8 cellular contexts compared by ENCODE assay signal in the genomic region with DNA sequence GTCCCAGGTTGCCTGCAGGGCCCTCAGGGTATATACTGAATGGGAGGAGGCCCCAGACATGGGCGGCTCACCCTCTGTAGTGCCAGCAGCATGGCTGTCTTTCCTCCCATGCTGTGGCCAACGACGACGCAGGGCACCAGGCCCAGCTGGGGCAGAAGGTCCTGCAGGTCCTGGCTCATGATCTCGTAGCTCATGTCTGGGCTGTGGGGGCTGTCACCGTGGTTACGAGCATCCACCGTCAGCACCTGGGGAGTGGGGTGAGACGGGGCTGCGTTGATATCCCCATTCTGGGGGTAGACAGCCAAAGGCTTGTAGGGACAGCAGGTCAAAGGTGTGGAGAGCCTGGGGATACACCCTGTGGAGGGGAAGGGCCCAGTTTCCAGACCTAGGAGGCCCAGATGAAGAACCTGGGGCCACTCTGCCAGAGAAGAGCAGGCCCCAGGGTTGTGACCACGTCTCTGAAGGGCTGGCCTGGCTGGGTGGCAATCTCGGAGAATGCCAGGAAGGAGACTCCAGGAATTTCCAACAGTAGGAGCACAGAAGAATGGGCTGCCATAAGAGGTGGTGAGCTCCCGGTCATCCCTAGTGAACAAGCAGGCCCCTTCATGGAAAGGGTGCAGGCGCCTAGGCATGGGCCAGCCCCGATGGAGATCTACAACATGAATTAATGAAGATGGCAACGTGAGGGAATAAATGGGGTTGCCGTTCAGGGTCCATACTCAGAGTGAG. TPM values are rescaled to one million over a fixed set of nuclear protein-coding genes. Genes with fewer than 3 reads are reported as not detected.
DNase-seq lines count a peak whose midpoint lies in the region; ATAC-seq and TF ChIP-seq lines count a peak whose summit lies in the region.

No MANE protein-coding gene starts in this region.

- intact Hi-C loops in activated B cell treated with CpG ODN at 0.5 μM for 24 hours (cut with micrococcal nuclease): loop anchor here (1.0 to 5.0 kb wide), 8 partner anchors 18 to 909 kb away; a partner anchor contains a TSS
- intact Hi-C loops in right cardiac atrium (cut with DNase I): no loop called here

- ATAC-seq in activated B cell treated with CpG ODN at 0.5 μM for 24 hours (ENCODE audit: low read depth) (no peak), right cardiac atrium (no peak), HG02884 (IDR thresholded peaks at IDR 0.05; ENCODE audit: unreplicated experiment) (no peak), omental fat pad (ENCODE audit: low FRiP score) (no peak), HG02571 (IDR thresholded peaks at IDR 0.05; ENCODE audit: unreplicated experiment) (no peak)

- DNase-seq in HAP-1 (ENCODE audit: low spot score in 2 of 2) (no peak), activated B cell treated with CpG ODN at 0.5 μM for 24 hours (no peak), right cardiac atrium (peak; percentile 25 to 61 (median 60)), HuH-7.5 (ENCODE audit: low spot score) (no peak), omental fat pad (ENCODE audit: low spot score) (no peak)

- WGBS in right cardiac atrium: 74% methylated on average over 17 of the region's 17 CpGs

- no peaks in the 10 kb centered on the region for H3K27me3 Mint-ChIP-seq in activated B cell treated with CpG ODN at 0.5 μM for 24 hours

- in situ Hi-C loops in HAP-1 (cut with MboI; ENCODE audit: low sequenced_read_pairs): loop anchor here (10.0 kb wide), 1 partner anchor 403 kb away; no protein-coding TSS in a partner anchor

- TF ChIP-seq CTCF in activated B cell treated with CpG ODN at 0.5 μM for 24 hours (IDR thresholded peaks at IDR 0.05) (no peak), omental fat pad (IDR thresholded peaks at IDR 0.05) (no peak)

- H3K4me1 Mint-ChIP-seq in activated B cell treated with CpG ODN at 0.5 μM for 24 hours: peaks cover 12% of the 10 kb centered on the region

- H3K4me3 ChIP-seq in HAP-1 (peak overlapping the region; percentile 68), right cardiac atrium (ENCODE audit: low read length) (peak overlapping the region; percentile 42), skin epidermis (peak overlapping the region; percentile 59 to 94 (median 80))

- no peaks in the 10 kb centered on the region for H3K27me3 ChIP-seq in HAP-1 (ENCODE audit: low read depth)
- H3K27me3 ChIP-seq in right cardiac atrium (ENCODE audit: control insufficient read depth, insufficient read depth): no peaks in the 10 kb centered on the region

- peaks cover 12% of the 10 kb centered on the region for H3K36me3 ChIP-seq in HAP-1 (replicated peaks)

- H3K27ac Mint-ChIP-seq in activated B cell treated with CpG ODN at 0.5 μM for 24 hours: peak overlapping the region; percentile 87

- no peaks in the 10 kb centered on the region; the same call in 1 of the 2 replicates for H3K4me1 ChIP-seq in HAP-1
- H3K4me1 ChIP-seq in right cardiac atrium (ENCODE audit: control insufficient read depth, insufficient read depth, low read length): peaks cover 1% of the 10 kb centered on the region

- H3K9me3 ChIP-seq in HAP-1 (no peaks in the 10 kb centered on the region), right cardiac atrium (ENCODE audit: control insufficient read depth, low read length) (no peaks in the 10 kb centered on the region)

- H3K27ac ChIP-seq in right cardiac atrium (ENCODE audit: low read length) (no peak overlapping the region), skin epidermis (peak overlapping the region in 16 of 21 experiments; percentile 45 to 92 (median 82))

- peak overlapping the region; percentile 92 for H3K4me3 Mint-ChIP-seq in activated B cell treated with CpG ODN at 0.5 μM for 24 hours

- peaks cover 5% of the 10 kb centered on the region for H3K36me3 Mint-ChIP-seq in activated B cell treated with CpG ODN at 0.5 μM for 24 hours (ENCODE audit: low read depth)

- CTCF ChIA-PET in activated B cell treated with CpG ODN at 0.5 μM for 24 hours (lab: Charles Lee): interaction anchor here (0.6 kb wide), 1 partner anchor 542 kb away, joined by 3 read pairs; no protein-coding TSS in a partner anchor

- POLR2A ChIA-PET in activated B cell treated with CpG ODN at 0.5 μM for 24 hours (lab: Charles Lee): interaction anchor here (0.6 to 2.1 kb wide), 7 partner anchors 20 to 247 kb away, joined by 3 to 10 read pairs (median 7); a partner anchor contains a TSS

- no peaks in the 10 kb centered on the region for H3K9me3 Mint-ChIP-seq in activated B cell treated with CpG ODN at 0.5 μM for 24 hours

RNA-seq across cellular contexts. Expression of a gene that starts 0.9 kb away (rescaled TPM):
- 12.1 and 15.9 TPM in 2 replicates for total RNA-seq in activated B cell treated with CpG ODN at 0.5 μM for 24 hours
- total RNA-seq in right cardiac atrium: 10 to 100 TPM; 21.1 to 28.7 (median 23.9) TPM
- polyA plus RNA-seq in right cardiac atrium: 31.2 TPM
- 10 to 100 TPM in 2 of 4 donors, 1 to 10 TPM in 2; 6.6 to 13.9 (median 9.4) TPM for total RNA-seq in omental fat pad

RNA-seq across cellular contexts. Expression of a gene that starts 18.2 kb away (rescaled TPM):
- total RNA-seq in activated B cell treated with CpG ODN at 0.5 μM for 24 hours: 1.8 and 2.1 TPM in 2 replicates
- 1 to 10 TPM; 1.7 to 3.1 (median 2.3) TPM for total RNA-seq in right cardiac atrium
- polyA plus RNA-seq in right cardiac atrium: 1.8 TPM
- total RNA-seq in omental fat pad: 10 to 100 TPM in 1 of 4 donors, 1 to 10 TPM in 3; 3.6 to 10.4 (median 4.8) TPM

RNA-seq across cellular contexts. Expression of a gene that starts 32.4 kb away (rescaled TPM):
- not detected in 2 replicates for total RNA-seq in activated B cell treated with CpG ODN at 0.5 μM for 24 hours
- total RNA-seq in right cardiac atrium: not detected
- polyA plus RNA-seq in right cardiac atrium: not detected
- total RNA-seq in omental fat pad: under 1 TPM in 1 of 4 donors, not detected in 3; 0.28 TPM

RNA-seq across cellular contexts. Expression of a gene that starts 54.3 kb away (rescaled TPM):
- total RNA-seq in activated B cell treated with CpG ODN at 0.5 μM for 24 hours (69.0 and 74.8 TPM in 2 replicates), right cardiac atrium (10 to 100 TPM; 53.0 to 72.0 (median 58.9) TPM), omental fat pad (10 to 100 TPM; 28.8 to 52.2 (median 45.0) TPM)
- polyA plus RNA-seq in right cardiac atrium: 97.5 TPM

RNA-seq across cellular contexts. Expression of a gene that starts 54.4 kb away (rescaled TPM):
- 13.7 and 14.2 TPM in 2 replicates for total RNA-seq in activated B cell treated with CpG ODN at 0.5 μM for 24 hours
- 10 to 100 TPM; 14.5 to 21.1 (median 17.6) TPM for total RNA-seq in right cardiac atrium
- polyA plus RNA-seq in right cardiac atrium: 20.1 TPM
- total RNA-seq in omental fat pad: 1 to 10 TPM; 4.0 to 5.3 (median 4.7) TPM

Comparison
In these comparisons a context has a peak if more than half of its experiments do, and no peak if none do; other contexts are left out.
1. DNase-seq: peak in right cardiac atrium (3 of 3); none in HAP-1 (0 of 2), activated B cell treated with CpG ODN at 0.5 μM for 24 hours (single experiment), HuH-7.5 (single experiment) and omental fat pad (single experiment).
2. Peak in every context shown above with its lines, with median percentiles within 50 percentile points of each other: H3K4me3 ChIP-seq.